In the genomic region with DNA sequence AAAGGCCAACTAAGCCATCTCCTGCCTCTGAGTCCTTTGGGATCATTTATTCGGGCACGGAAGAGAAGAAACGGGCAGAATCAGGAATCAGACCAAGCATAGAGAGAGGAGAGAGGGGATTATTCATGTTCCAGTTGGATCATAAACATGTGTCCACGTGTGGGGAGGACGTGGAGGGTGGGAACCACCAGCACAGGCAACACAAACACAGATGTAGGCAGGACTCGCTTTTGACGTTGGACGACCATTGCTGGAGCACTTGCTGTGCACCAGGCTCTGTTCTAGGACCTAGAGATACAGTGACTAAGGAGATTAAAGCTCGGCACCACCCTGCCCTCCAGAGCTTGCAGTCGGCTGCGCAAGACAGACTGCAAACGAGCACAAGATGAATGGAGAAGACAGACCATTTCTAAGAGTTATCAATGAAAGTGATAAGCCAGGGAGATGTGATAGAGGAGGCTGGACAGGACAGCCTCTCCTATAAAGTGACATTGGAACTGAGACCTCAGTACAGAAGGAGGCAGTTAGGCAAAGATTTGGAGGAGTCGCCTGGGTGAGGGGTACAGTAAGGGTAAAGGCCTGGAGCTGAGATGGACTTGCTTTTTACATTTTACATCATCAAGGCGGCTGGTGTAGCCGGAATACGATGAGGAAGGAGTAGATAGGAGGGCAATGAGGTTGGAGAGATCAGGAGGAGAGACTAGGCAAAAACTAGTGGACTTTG, we compare ENCODE assay signal across 1 cellular context.
TF ChIP-seq lines count a peak whose summit lies in the region.

No MANE protein-coding gene starts in this region.

TF ChIP-seq in HEK293T, 16 proteins besides CTCF, POLR2A, EP300 and RAD21 (continued from another document):
- TF ChIP-seq, protein P1, sequence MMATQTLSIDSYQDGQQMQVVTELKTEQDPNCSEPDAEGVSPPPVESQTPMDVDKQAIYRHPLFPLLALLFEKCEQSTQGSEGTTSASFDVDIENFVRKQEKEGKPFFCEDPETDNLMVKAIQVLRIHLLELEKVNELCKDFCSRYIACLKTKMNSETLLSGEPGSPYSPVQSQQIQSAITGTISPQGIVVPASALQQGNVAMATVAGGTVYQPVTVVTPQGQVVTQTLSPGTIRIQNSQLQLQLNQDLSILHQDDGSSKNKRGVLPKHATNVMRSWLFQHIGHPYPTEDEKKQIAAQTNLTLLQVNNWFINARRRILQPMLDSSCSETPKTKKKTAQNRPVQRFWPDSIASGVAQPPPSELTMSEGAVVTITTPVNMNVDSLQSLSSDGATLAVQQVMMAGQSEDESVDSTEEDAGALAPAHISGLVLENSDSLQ (IDR thresholded peaks at IDR 0.05): no peak
- no peak for TF ChIP-seq CTBP1 (IDR thresholded peaks at IDR 0.05; ENCODE audit: borderline replicate concordance)
- no peak for TF ChIP-seq ZNF384 (IDR thresholded peaks at IDR 0.05)
- TF ChIP-seq SP1 (IDR thresholded peaks at IDR 0.05): no peak
- TF ChIP-seq ARNT (IDR thresholded peaks at IDR 0.05): no peak
- TF ChIP-seq FOXK2 (IDR thresholded peaks at IDR 0.05): no peak
- TF ChIP-seq L3MBTL2 (conservative IDR thresholded peaks at IDR 0.05): no peak
- no peak for TF ChIP-seq NFRKB (IDR thresholded peaks at IDR 0.05)
- TF ChIP-seq FOXM1 (IDR thresholded peaks at IDR 0.05; ENCODE audit: borderline replicate concordance): no peak
- no peak for TF ChIP-seq FOXA1 (IDR thresholded peaks at IDR 0.05)
- TF ChIP-seq BHLHE40 (IDR thresholded peaks at IDR 0.05; ENCODE audit: borderline replicate concordance): no peak
- no peak for TF ChIP-seq ELF4 (IDR thresholded peaks at IDR 0.05)
- no peak for TF ChIP-seq HDGF (IDR thresholded peaks at IDR 0.05; ENCODE audit: borderline replicate concordance)
- TF ChIP-seq LEF1 (IDR thresholded peaks at IDR 0.05; ENCODE audit: borderline replicate concordance): no peak
